1 cellular context compared by ENCODE assay signal in the genomic region with DNA sequence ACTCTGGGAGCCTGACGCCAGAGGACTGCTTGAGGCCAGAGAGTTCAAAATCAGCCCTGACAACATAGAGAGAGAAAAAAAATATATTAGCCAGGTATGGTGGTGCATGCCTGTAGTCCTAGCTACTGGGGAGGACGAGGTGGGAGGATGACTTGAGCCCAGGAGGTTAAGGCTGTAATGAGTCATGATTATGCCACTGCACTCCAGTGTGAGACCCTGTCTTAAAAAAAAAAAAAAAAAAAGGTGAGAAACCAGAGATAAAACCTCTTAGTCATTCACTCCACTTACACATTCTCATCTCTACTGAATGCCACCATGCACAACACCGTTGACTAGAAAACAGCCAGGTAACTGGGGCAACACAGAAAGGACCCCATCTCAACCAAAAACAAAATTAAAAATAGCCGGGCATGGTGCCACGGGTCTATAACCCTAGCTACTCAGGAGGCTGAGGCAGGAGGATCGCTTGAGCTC.
TF ChIP-seq lines count a peak whose summit lies in the region.

No MANE protein-coding gene starts in this region.

TF ChIP-seq in GM23338, 12 proteins besides CTCF, POLR2A, EP300 and RAD21 (continued from another document):
- TF ChIP-seq ZNF462 (CRISPR knock-in tag; IDR thresholded peaks at IDR 0.05) (no peak), EZH2 (IDR thresholded peaks at IDR 0.05; ENCODE audit: low read depth, unreplicated experiment) (no peak), JUNB (IDR thresholded peaks at IDR 0.05; ENCODE audit: unreplicated experiment) (no peak), NANOG (IDR thresholded peaks at IDR 0.05; ENCODE audit: borderline replicate concordance) (no peak), CREB1 (CRISPR knock-in tag; IDR thresholded peaks at IDR 0.05; ENCODE audit: low read depth) (no peak), ZNF331 (CRISPR knock-in tag; IDR thresholded peaks at IDR 0.05; ENCODE audit: low read depth) (no peak), POLR2AphosphoS5 (IDR thresholded peaks at IDR 0.05; ENCODE audit: low read depth) (no peak), STAT1 (IDR thresholded peaks at IDR 0.05; ENCODE audit: unreplicated experiment) (no peak), ZNF114 (CRISPR knock-in tag; IDR thresholded peaks at IDR 0.05) (no peak)
- TF ChIP-seq, protein P1, sequence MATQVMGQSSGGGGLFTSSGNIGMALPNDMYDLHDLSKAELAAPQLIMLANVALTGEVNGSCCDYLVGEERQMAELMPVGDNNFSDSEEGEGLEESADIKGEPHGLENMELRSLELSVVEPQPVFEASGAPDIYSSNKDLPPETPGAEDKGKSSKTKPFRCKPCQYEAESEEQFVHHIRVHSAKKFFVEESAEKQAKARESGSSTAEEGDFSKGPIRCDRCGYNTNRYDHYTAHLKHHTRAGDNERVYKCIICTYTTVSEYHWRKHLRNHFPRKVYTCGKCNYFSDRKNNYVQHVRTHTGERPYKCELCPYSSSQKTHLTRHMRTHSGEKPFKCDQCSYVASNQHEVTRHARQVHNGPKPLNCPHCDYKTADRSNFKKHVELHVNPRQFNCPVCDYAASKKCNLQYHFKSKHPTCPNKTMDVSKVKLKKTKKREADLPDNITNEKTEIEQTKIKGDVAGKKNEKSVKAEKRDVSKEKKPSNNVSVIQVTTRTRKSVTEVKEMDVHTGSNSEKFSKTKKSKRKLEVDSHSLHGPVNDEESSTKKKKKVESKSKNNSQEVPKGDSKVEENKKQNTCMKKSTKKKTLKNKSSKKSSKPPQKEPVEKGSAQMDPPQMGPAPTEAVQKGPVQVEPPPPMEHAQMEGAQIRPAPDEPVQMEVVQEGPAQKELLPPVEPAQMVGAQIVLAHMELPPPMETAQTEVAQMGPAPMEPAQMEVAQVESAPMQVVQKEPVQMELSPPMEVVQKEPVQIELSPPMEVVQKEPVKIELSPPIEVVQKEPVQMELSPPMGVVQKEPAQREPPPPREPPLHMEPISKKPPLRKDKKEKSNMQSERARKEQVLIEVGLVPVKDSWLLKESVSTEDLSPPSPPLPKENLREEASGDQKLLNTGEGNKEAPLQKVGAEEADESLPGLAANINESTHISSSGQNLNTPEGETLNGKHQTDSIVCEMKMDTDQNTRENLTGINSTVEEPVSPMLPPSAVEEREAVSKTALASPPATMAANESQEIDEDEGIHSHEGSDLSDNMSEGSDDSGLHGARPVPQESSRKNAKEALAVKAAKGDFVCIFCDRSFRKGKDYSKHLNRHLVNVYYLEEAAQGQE (IDR thresholded peaks at IDR 0.05; ENCODE audit: unreplicated experiment), result no peak
